In the genomic region with DNA sequence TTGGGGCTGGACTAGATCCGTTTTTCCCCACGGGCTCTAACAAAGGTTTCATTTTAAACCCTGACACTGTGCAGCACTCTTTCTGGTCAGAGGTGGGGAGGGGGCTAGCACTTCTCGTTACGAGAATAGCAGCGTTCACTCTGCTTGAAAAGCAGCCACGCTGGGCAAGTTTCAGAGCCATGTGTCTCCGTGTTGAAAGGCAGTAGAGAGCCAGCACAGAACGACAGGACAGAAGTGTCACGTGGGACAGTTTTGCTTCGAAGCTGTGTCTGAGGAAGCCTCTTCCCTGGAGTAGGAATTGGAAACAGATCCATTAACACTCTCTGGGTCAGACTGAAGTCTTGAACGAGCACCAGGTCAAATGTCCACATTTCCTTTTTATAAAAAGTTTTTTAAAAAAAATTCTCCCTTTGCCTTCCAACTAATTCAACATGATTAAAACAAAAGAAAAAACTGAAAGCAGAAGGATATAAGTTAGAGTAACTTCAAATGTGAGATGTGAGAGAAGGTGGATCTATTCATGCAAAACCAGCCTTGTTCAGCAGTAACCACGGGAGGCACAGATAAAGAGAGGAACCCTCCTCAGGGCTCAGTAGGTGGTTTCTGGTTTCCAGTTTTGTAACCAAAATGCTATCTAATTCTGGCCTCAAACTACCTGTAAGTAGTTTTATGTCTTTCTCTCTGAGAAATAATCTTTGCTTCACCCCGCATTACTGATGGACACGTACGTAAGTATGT, we compare ENCODE assay signal across 9 cellular contexts.
DNase-seq lines count a peak whose midpoint lies in the region; ATAC-seq lines count a peak whose summit lies in the region.
"Had no signal": no experiment of that assay in that cellular context is flagged by ENCODE, and none has a peak within 500 bp of the region (broad histone marks: within the 10 kb centered on the region; RNA-seq: fewer than 3 reads in every experiment).

No MANE protein-coding gene starts in this region.

- H3K27me3 Mint-ChIP-seq in activated T-cell treated with anti-CD3 and anti-CD28 coated beads, Interleukin-2, amount 50 U/mL, for 72 hours (ENCODE audit: low read depth) = no peaks in the 10 kb centered on the region
- no peaks in the 10 kb centered on the region for H3K27me3 Mint-ChIP-seq in activated naive CD4-positive, alpha-beta T cell treated with anti-CD3 and anti-CD28 coated beads for 36 hours (ENCODE audit: low read depth)

- no peak overlapping the region for H3K27ac Mint-ChIP-seq in activated T-cell treated with anti-CD3 and anti-CD28 coated beads, Interleukin-2, amount 50 U/mL, for 72 hours
- no peak overlapping the region for H3K27ac Mint-ChIP-seq in activated naive CD4-positive, alpha-beta T cell treated with anti-CD3 and anti-CD28 coated beads for 36 hours

- no peak for ATAC-seq in activated T-cell treated with anti-CD3 and anti-CD28 coated beads, Interleukin-2, amount 50 U/mL, for 72 hours (replicated peaks in 1 of 2)
- ATAC-seq: K562 had no signal

- peaks cover 2 to 14% of the 10 kb centered on the region in 2 donors for H3K36me3 Mint-ChIP-seq in activated T-cell treated with anti-CD3 and anti-CD28 coated beads, Interleukin-2, amount 50 U/mL, for 72 hours (ENCODE audit: insufficient read depth in 2 of 2)
- H3K36me3 Mint-ChIP-seq in activated naive CD4-positive, alpha-beta T cell treated with anti-CD3 and anti-CD28 coated beads for 36 hours (ENCODE audit: low read depth) = peaks cover 25% of the 10 kb centered on the region

- intact Hi-C loops in activated naive CD4-positive, alpha-beta T cell treated with anti-CD3 and anti-CD28 coated beads for 36 hours (cut with micrococcal nuclease) = no loop called here

- no peaks in the 10 kb centered on the region for H3K9me3 Mint-ChIP-seq in activated T-cell treated with anti-CD3 and anti-CD28 coated beads, Interleukin-2, amount 50 U/mL, for 72 hours
- H3K9me3 Mint-ChIP-seq in activated naive CD4-positive, alpha-beta T cell treated with anti-CD3 and anti-CD28 coated beads for 36 hours = no peaks in the 10 kb centered on the region

- H3K4me3 Mint-ChIP-seq in activated T-cell treated with anti-CD3 and anti-CD28 coated beads, Interleukin-2, amount 50 U/mL, for 72 hours = peak overlapping the region; percentile 42 to 62
- H3K4me3 Mint-ChIP-seq in activated naive CD4-positive, alpha-beta T cell treated with anti-CD3 and anti-CD28 coated beads for 36 hours = no peak overlapping the region

- peak overlapping the region; percentile 63 for H3K27ac ChIP-seq in urinary bladder (ENCODE audit: low read depth)

- H3K4me3 ChIP-seq in urinary bladder (ENCODE audit: low read depth, low read length) = no peak overlapping the region
- H3K4me3 ChIP-seq: K562 had no signal

- no peaks in the 10 kb centered on the region for H3K36me3 ChIP-seq in urinary bladder (ENCODE audit: insufficient read depth)

- H3K4me1 Mint-ChIP-seq in activated T-cell treated with anti-CD3 and anti-CD28 coated beads, Interleukin-2, amount 50 U/mL, for 72 hours (ENCODE audit: low read depth) = peaks cover 38% of the 10 kb centered on the region
- H3K4me1 Mint-ChIP-seq in activated naive CD4-positive, alpha-beta T cell treated with anti-CD3 and anti-CD28 coated beads for 36 hours (ENCODE audit: low read depth) = peaks cover 14% of the 10 kb centered on the region

- CTCF ChIA-PET in activated naive CD4-positive, alpha-beta T cell treated with anti-CD3 and anti-CD28 coated beads for 36 hours (lab: Charles Lee) = interaction anchor here (0.8 kb wide), 1 partner anchor 184 kb away, joined by 3 read pairs; a partner anchor contains a TSS

- WGBS in urinary bladder = 33% methylated on average over 15 of the region's 15 CpGs

- H3K4me1 ChIP-seq in urinary bladder (ENCODE audit: insufficient read depth) = no peaks in the 10 kb centered on the region

- DNase-seq in activated T-cell treated with anti-CD3 and anti-CD28 coated beads, Interleukin-2, amount 50 U/mL, for 72 hours = no peak
- DNase-seq in activated T-cell treated with anti-CD3 and anti-CD28 coated beads, Interleukin-2, amount 50 U/mL, for 48 hours = no peak
- peak; percentile 23 for DNase-seq in NAMALWA (ENCODE audit: low spot score)
- DNase-seq in left kidney (ENCODE audit: low read depth, low spot score) = peak; percentile 39
- no peak for DNase-seq in NCI-H526 treated with DMSO at 0.1 percent for 48 hours (lab: John Stamatoyannopoulos, UW)
- DNase-seq in activated naive CD4-positive, alpha-beta T cell treated with anti-CD3 and anti-CD28 coated beads for 36 hours = no peak
- DNase-seq in stimulated activated naive CD4-positive, alpha-beta T cell treated with Interleukin-2 at 50 U/mL for 16 hours (lab: John Stamatoyannopoulos, UW) = no peak

Comparison
In these comparisons a context has a peak if more than half of its experiments do, and no peak if none do; other contexts are left out.
1. DNase-seq: peak in NAMALWA (single experiment) and left kidney (single experiment); none in activated T-cell treated with anti-CD3 and anti-CD28 coated beads, Interleukin-2, amount 50 U/mL, for 72 hours (0 of 2), activated T-cell treated with anti-CD3 and anti-CD28 coated beads, Interleukin-2, amount 50 U/mL, for 48 hours (0 of 2), NCI-H526 treated with DMSO at 0.1 percent for 48 hours (single experiment), activated naive CD4-positive, alpha-beta T cell treated with anti-CD3 and anti-CD28 coated beads for 36 hours (single experiment) and stimulated activated naive CD4-positive, alpha-beta T cell treated with Interleukin-2 at 50 U/mL for 16 hours (single experiment).